Comparison of ENCODE assay signal across 31 cellular contexts in genomic region chr14:92567173-92567725, GRCh38.
"Had no signal": no experiment of that assay in that cellular context is flagged by ENCODE, and none has a peak within 500 bp of the region (broad histone marks: within the 10 kb centered on the region; RNA-seq: fewer than 3 reads in every experiment).

No MANE protein-coding gene starts in this region.

- ATAC-seq: foreskin keratinocyte; heart left ventricle; left lung; lower lobe of right lung; stimulated activated naive B cell treated with anti-CD40 and anti-IgM and Interleukin-4, amounts not matched to agents 10 μg/mL and 1 μg/mL and 100 μg/mL, for 72 hours; T-helper 17 cell; upper lobe of right lung; WTC11 had no signal

- FAIRE-seq: islet of Langerhans had no signal

- H3K4me1 Mint-ChIP-seq: nephron progenitor cell, WTC11 had no signal

- H3K4me3 Mint-ChIP-seq: activated CD4-positive, alpha-beta memory T cell treated with anti-CD3 and anti-CD28 coated beads, Interleukin-2, amount 10 ng/mL, durations not matched to agents 7 days and 5 days; activated CD4-positive, alpha-beta T cell treated with anti-CD3 and anti-CD28 coated beads, Interleukin-2, amount 10 ng/mL, durations not matched to agents 7 days and 5 days; activated naive CD8-positive, alpha-beta T cell; dendritic cell treated with granulocyte-macrophage colony-stimulating factor and Interleukin-4, amounts not matched to agents 40 ng/mL and 50 ng/mL, for 4 days; nephron progenitor cell; stimulated activated naive B cell treated with anti-CD40 and anti-IgM and Interleukin-4, amounts not matched to agents 10 μg/mL and 1 μg/mL and 100 μg/mL, for 72 hours; T-helper 17 cell; WTC11 had no signal

- H3K36me3 ChIP-seq: prostate gland, thyroid gland had no signal

- DNase-seq: activated CD4-positive, alpha-beta memory T cell treated with anti-CD3 and anti-CD28 coated beads, Interleukin-2, amount 10 ng/mL, durations not matched to agents 7 days and 5 days; activated CD4-positive, alpha-beta T cell treated with anti-CD3 and anti-CD28 coated beads for 1 hour; activated CD4-positive, alpha-beta T cell treated with anti-CD3 and anti-CD28 coated beads, Interleukin-2, amount 10 ng/mL, durations not matched to agents 7 days and 5 days; activated effector memory CD4-positive, alpha-beta T cell treated with Interleukin-2 at 50 U/mL for 16 hours; activated naive CD4-positive, alpha-beta T cell treated with Interleukin-2 at 50 U/mL for 16 hours; amniotic stem cell; caudate nucleus; foreskin keratinocyte; heart left ventricle; left lung; lower lobe of right lung; mesendoderm; nephron progenitor cell; retina; sigmoid colon; stimulated activated CD4-positive, alpha-beta T cell treated with anti-CD3 and anti-CD28 coated beads, Interleukin-1b, Interleukin-23, amount 100 ng/mL, for 48 hours; stimulated activated CD4-positive, alpha-beta T cell treated with anti-CD3 and anti-CD28 coated beads, Interleukin-4, amount 100 ng/mL, for 4 hours; stimulated activated CD8-positive, alpha-beta memory T cell treated with anti-CD3 and anti-CD28 coated beads, Interleukin-4, amount 100 ng/mL, for 48 hours; stimulated activated naive B cell treated with anti-CD40 and anti-IgM and Interleukin-4, amounts not matched to agents 10 μg/mL and 1 μg/mL and 100 μg/mL, for 72 hours; stomach; T-helper 17 cell; thyroid gland; upper lobe of right lung had no signal

- H3K27me3 ChIP-seq: esophagus muscularis mucosa, foreskin keratinocyte, heart left ventricle, left lung, neutrophil, sigmoid colon, stomach, thyroid gland, upper lobe of right lung had no signal

- H3K27ac ChIP-seq: esophagus muscularis mucosa, foreskin keratinocyte, left lung, lower lobe of right lung, neutrophil, prostate gland, thyroid gland, upper lobe of right lung had no signal

- H3K27me3 Mint-ChIP-seq: activated CD4-positive, alpha-beta T cell treated with anti-CD3 and anti-CD28 coated beads, Interleukin-2, amount 10 ng/mL, durations not matched to agents 7 days and 5 days; activated naive CD8-positive, alpha-beta T cell; dendritic cell treated with granulocyte-macrophage colony-stimulating factor and Interleukin-4, amounts not matched to agents 40 ng/mL and 50 ng/mL, for 4 days; stimulated activated naive B cell treated with anti-CD40 and anti-IgM and Interleukin-4, amounts not matched to agents 10 μg/mL and 1 μg/mL and 100 μg/mL, for 72 hours; T-helper 17 cell had no signal

- H3K4me2 ChIP-seq: smooth muscle cell had no signal

- H3K4me1 ChIP-seq: prostate gland, thyroid gland had no signal

- H3K27ac Mint-ChIP-seq: activated CD4-positive, alpha-beta memory T cell treated with anti-CD3 and anti-CD28 coated beads, Interleukin-2, amount 10 ng/mL, durations not matched to agents 7 days and 5 days; dendritic cell treated with granulocyte-macrophage colony-stimulating factor and Interleukin-4, amounts not matched to agents 40 ng/mL and 50 ng/mL, for 4 days; nephron progenitor cell; T-helper 17 cell; WTC11 had no signal

- H3K4me3 ChIP-seq: esophagus muscularis mucosa, heart left ventricle, left lung, lower lobe of right lung, prostate gland, sigmoid colon, smooth muscle cell, stomach, thyroid gland, upper lobe of right lung had no signal

- H3K9me3 ChIP-seq: neutrophil, prostate gland, thyroid gland had no signal
